In the genomic region with DNA sequence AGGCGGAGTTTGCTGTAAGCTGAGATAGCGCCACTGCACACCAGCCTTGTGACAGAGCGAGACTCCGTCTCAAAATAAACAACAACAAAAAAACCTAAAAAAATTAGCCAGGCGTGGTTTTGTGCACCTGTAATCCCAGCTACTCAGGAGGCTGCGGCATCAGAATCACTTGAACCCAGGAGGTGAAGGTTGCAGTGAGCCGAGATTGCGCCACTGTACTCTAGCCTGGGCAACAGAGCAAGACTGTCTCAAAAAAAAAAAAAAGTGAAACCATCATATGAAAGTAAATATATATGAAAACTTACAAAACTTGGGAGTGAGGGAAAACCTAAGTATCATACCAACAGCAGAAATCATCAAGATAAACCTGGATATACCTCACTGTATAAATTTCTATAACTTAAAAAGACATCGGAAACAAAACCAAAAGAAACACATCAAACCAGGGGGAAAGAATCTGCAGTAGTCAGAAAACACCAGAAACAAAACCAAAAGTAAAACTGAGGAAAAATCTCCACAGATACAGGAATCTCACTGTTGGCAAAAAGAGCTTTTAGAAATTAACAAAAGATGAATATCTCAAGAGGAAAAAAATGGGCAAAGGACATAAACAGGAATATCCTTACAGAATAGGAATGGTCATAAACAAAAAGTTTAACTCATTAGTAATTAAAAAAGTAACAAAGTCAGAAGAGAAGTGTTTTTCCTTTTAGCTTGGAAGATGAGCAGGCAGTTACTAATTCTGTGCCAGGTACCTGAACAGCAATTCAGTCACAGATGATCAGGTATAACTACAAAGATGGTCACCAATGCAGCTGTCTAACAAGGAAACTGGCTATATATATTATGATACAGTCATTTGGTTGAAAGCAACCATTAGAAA, we compare ENCODE assay signal across 16 cellular contexts. TPM values are rescaled to one million over a fixed set of nuclear protein-coding genes. Genes with fewer than 3 reads are reported as not detected.
A peak's percentile ranks its signal among the peaks of the same experiment; 100 is the strongest.
DNase-seq lines count a peak whose midpoint lies in the region; ATAC-seq and TF ChIP-seq lines count a peak whose summit lies in the region.
"Had no signal": no experiment of that assay in that cellular context is flagged by ENCODE, and none has a peak within 500 bp of the region (broad histone marks: within the 10 kb centered on the region; RNA-seq: fewer than 3 reads in every experiment).

No MANE protein-coding gene starts in this region.

- H3K27ac ChIP-seq in parathyroid adenoma = peak overlapping the region; percentile 13
- H3K27ac ChIP-seq: upper lobe of right lung had no signal

- TF ChIP-seq CTCF in parathyroid adenoma (IDR thresholded peaks at IDR 0.05) = no peak

- DNase-seq in activated CD4-positive, alpha-beta T cell treated with anti-CD3 and anti-CD28 coated beads, Interleukin-2, amount 10 ng/mL, durations not matched to agents 24 days and 14 days = peak; percentile 58
- DNase-seq in activated CD4-positive, alpha-beta T cell treated with anti-CD3 and anti-CD28 coated beads for 4 hours = no peak
- no peak for DNase-seq in activated naive CD4-positive, alpha-beta T cell treated with anti-CD3 and anti-CD28 coated beads, Interleukin-2, amount 50 U/mL, for 72 hours (ENCODE audit: low spot score in 2 of 2)
- no peak for DNase-seq in NCI-H82 treated with DMSO at 0.1 percent for 48 hours (lab: John Stamatoyannopoulos, UW; ENCODE audit: unreplicated experiment)
- DNase-seq in left ventricle myocardium superior = no peak
- DNase-seq: central memory CD4-positive, alpha-beta T cell; DMS153; erythroblast; NCI-H1436 treated with DMSO at 0.1 percent for 48 hours; NCI-H524 treated with DMSO at 0.1 percent for 48 hours; stimulated activated CD4-positive, alpha-beta T cell treated with anti-CD3 and anti-CD28 coated beads, Interleukin-15, amount 100 ng/mL, for 24 hours; upper lobe of right lung had no signal

- no peaks in the 10 kb centered on the region for H3K9me3 Mint-ChIP-seq in activated CD4-positive, alpha-beta T cell treated with anti-CD3 and anti-CD28 coated beads, Interleukin-2, amount 10 ng/mL, durations not matched to agents 24 days and 14 days
- peaks cover 0 to 4% of the 10 kb centered on the region in 2 donors for H3K9me3 Mint-ChIP-seq in activated naive CD4-positive, alpha-beta T cell treated with anti-CD3 and anti-CD28 coated beads, Interleukin-2, amount 50 U/mL, for 72 hours

- H3K4me3 Mint-ChIP-seq in activated CD4-positive, alpha-beta T cell treated with anti-CD3 and anti-CD28 coated beads, Interleukin-2, amount 10 ng/mL, durations not matched to agents 24 days and 14 days = peak overlapping the region; percentile 78

- no peaks in the 10 kb centered on the region for H3K27me3 ChIP-seq in parathyroid adenoma (ENCODE audit: control insufficient read depth, insufficient read depth, low read length)
- H3K27me3 ChIP-seq: upper lobe of right lung had no signal

- ATAC-seq in GM21786 (IDR thresholded peaks at IDR 0.05; ENCODE audit: unreplicated experiment) (peak; percentile 46), HG02623 (IDR thresholded peaks at IDR 0.05; ENCODE audit: unreplicated experiment) (no peak), left ventricle myocardium superior (no peak)
- peak; percentile 54 to 67 for ATAC-seq in activated naive CD4-positive, alpha-beta T cell treated with anti-CD3 and anti-CD28 coated beads, Interleukin-2, amount 50 U/mL, for 72 hours
- ATAC-seq: upper lobe of right lung had no signal

- H3K36me3 ChIP-seq in parathyroid adenoma (ENCODE audit: control insufficient read depth, insufficient read depth, low read length) = no peaks in the 10 kb centered on the region

- H3K4me1 ChIP-seq in parathyroid adenoma = peaks cover 4% of the 10 kb centered on the region
- H3K4me1 ChIP-seq: upper lobe of right lung had no signal

- no peaks in the 10 kb centered on the region for H3K79me2 ChIP-seq in parathyroid adenoma

- peaks cover 17% of the 10 kb centered on the region for H3K4me1 Mint-ChIP-seq in activated CD4-positive, alpha-beta T cell treated with anti-CD3 and anti-CD28 coated beads, Interleukin-2, amount 10 ng/mL, durations not matched to agents 24 days and 14 days

- no peaks in the 10 kb centered on the region for H3K9me3 ChIP-seq in parathyroid adenoma (ENCODE audit: control insufficient read depth, low read length)
- H3K9me3 ChIP-seq: upper lobe of right lung had no signal

- peak overlapping the region; percentile 2 for H3K27ac Mint-ChIP-seq in activated CD4-positive, alpha-beta T cell treated with anti-CD3 and anti-CD28 coated beads, Interleukin-2, amount 10 ng/mL, durations not matched to agents 24 days and 14 days
- H3K27ac Mint-ChIP-seq in activated naive CD4-positive, alpha-beta T cell treated with anti-CD3 and anti-CD28 coated beads, Interleukin-2, amount 50 U/mL, for 72 hours = peak overlapping the region in 1 of 2 donors; percentile 55

- intact Hi-C loops in activated CD4-positive, alpha-beta T cell treated with anti-CD3 and anti-CD28 coated beads, Interleukin-2, amount 10 ng/mL, durations not matched to agents 24 days and 14 days (cut with micrococcal nuclease) = loop anchor here (10.0 kb wide), 1 partner anchor 177 kb away; no protein-coding TSS in a partner anchor
- intact Hi-C loops in left ventricle myocardium superior (cut with micrococcal nuclease) = no loop called here

- no peak overlapping the region for H3K4me3 ChIP-seq in parathyroid adenoma (ENCODE audit: low read depth, low read length)
- H3K4me3 ChIP-seq: lung, upper lobe of right lung had no signal

- no peak overlapping the region for H3K4me2 ChIP-seq in parathyroid adenoma (ENCODE audit: low read length)

- no peak overlapping the region for H3K9ac ChIP-seq in parathyroid adenoma

- peaks cover 3% of the 10 kb centered on the region for H3K36me3 Mint-ChIP-seq in activated CD4-positive, alpha-beta T cell treated with anti-CD3 and anti-CD28 coated beads, Interleukin-2, amount 10 ng/mL, durations not matched to agents 24 days and 14 days (ENCODE audit: low read depth)
- no peaks in the 10 kb centered on the region for H3K36me3 Mint-ChIP-seq in activated naive CD4-positive, alpha-beta T cell treated with anti-CD3 and anti-CD28 coated beads, Interleukin-2, amount 50 U/mL, for 72 hours

- peaks cover 34% of the 10 kb centered on the region for H3K27me3 Mint-ChIP-seq in activated CD4-positive, alpha-beta T cell treated with anti-CD3 and anti-CD28 coated beads, Interleukin-2, amount 10 ng/mL, durations not matched to agents 24 days and 14 days

- H2AFZ ChIP-seq in parathyroid adenoma = no peak overlapping the region

RNA-seq across cellular contexts. Expression of a gene that starts 41.3 kb away (rescaled TPM):
- 2.2 and 2.5 TPM in 2 replicates for total RNA-seq in activated CD4-positive, alpha-beta T cell treated with anti-CD3 and anti-CD28 coated beads, Interleukin-2, amount 10 ng/mL, durations not matched to agents 24 days and 14 days
- total RNA-seq in activated naive CD4-positive, alpha-beta T cell treated with anti-CD3 and anti-CD28 coated beads, Interleukin-2, amount 50 U/mL, for 72 hours = 1 to 10 TPM; 1.5 to 3.5 TPM
- 3.4 TPM for total RNA-seq in left ventricle myocardium superior

Comparison
In these comparisons a context has a peak if more than half of its experiments do, and no peak if none do; other contexts are left out.
1. ATAC-seq: peak in GM21786 (single experiment) and activated naive CD4-positive, alpha-beta T cell treated with anti-CD3 and anti-CD28 coated beads, Interleukin-2, amount 50 U/mL, for 72 hours (2 of 2); none in HG02623 (single experiment) and left ventricle myocardium superior (single experiment).